Comparison of ENCODE assay signal across 9 cellular contexts in genomic region chr9:124779368-124780059, GRCh38. TPM values are rescaled to one million over a fixed set of nuclear protein-coding genes. Genes with fewer than 3 reads are reported as not detected.
DNase-seq lines count a peak whose midpoint lies in the region; ATAC-seq, FAIRE-seq and TF ChIP-seq lines count a peak whose summit lies in the region.
"Had no signal": no experiment of that assay in that cellular context is flagged by ENCODE, and none has a peak within 500 bp of the region (broad histone marks: within the 10 kb centered on the region; RNA-seq: fewer than 3 reads in every experiment).

No MANE protein-coding gene starts in this region.

- H2AFZ ChIP-seq in K562 (ENCODE audit: low read depth, low read length): peak overlapping the region; percentile 34; the same call in 1 of the 2 replicates

- POLR2A ChIA-PET in K562 (lab: Yijun Ruan, JAX): interaction anchor here (1.5 to 2.7 kb wide), 2 partner anchors 74 to 76 kb away, joined by 4 to 12 read pairs; partner anchors contain the start of gene WDR38

- no peaks in the 10 kb centered on the region for H3K79me2 ChIP-seq in K562 (ENCODE audit: control insufficient read depth, insufficient read depth, low read length)

- H3K4me1 ChIP-seq in K562 (replicated peaks in 1 of 2; ENCODE audit: control insufficient read depth in 2 of 2, insufficient read depth in 2 of 2, low read length in 2 of 2): peaks cover 0 to 18% of the 10 kb centered on the region in 2 experiments; a peak in 3 of 5 replicates
- H3K4me1 ChIP-seq in thyroid gland: peaks cover 57 to 62% of the 10 kb centered on the region in 2 donors

- CTCF ChIA-PET in K562 (lab: Yijun Ruan, JAX; ENCODE audit: low intra/inter-chr PET ratio): no interaction called here

- intact Hi-C loops in K562 (cut with micrococcal nuclease) (no loop called here), thyroid gland (cut with DNase I) (loop anchor here (5.0 to 10.0 kb wide), 2 partner anchors 58 to 465 kb away; partner anchors contain the start of gene HSPA5)

- TF ChIP-seq POLR2A in K562 (conservative IDR thresholded peaks at IDR 0.05) (no peak), thyroid gland (IDR thresholded peaks at IDR 0.05) (no peak)

- DNase-seq in NCI-H2227 (lab: John Stamatoyannopoulos, UW; ENCODE audit: unreplicated experiment): peak; percentile 17
- DNase-seq in NCI-H2227 treated with DMSO at 0.1 percent for 48 hours (lab: John Stamatoyannopoulos, UW): no peak
- DNase-seq in K562 (ENCODE audit: extremely low read depth in 1 of 4, low spot score in 3 of 4): no peak
- peak; percentile 88 for DNase-seq in islet precursor cell
- DNase-seq in thyroid gland: peak; percentile 78 to 81
- DNase-seq in NCI-H446 (lab: John Stamatoyannopoulos, UW): no peak
- DNase-seq: CD4-positive, CD25-positive, alpha-beta regulatory T cell had no signal

- no peak for FAIRE-seq in K562 (lab: Jason Lieb, UNC)

- no peaks in the 10 kb centered on the region for H3K9me1 ChIP-seq in K562 (ENCODE audit: control insufficient read depth, insufficient read depth, low read length)

- H3K4me2 ChIP-seq in K562 (ENCODE audit: insufficient read depth, low read length): no peak overlapping the region

- ATAC-seq in K562: peak; percentile 39; the same call in 2 of the 3 replicates
- no peak for ATAC-seq in HG03460 (IDR thresholded peaks at IDR 0.05; ENCODE audit: unreplicated experiment)
- ATAC-seq in GM21529 (IDR thresholded peaks at IDR 0.05; ENCODE audit: unreplicated experiment): no peak

- H3K27ac ChIP-seq in K562 (ENCODE audit: extremely low read depth, low read depth, low read length) (no peak overlapping the region), thyroid gland (peak overlapping the region; percentile 90 to 95 (median 95))

- TF ChIP-seq RAD21 in K562 (CRISPR knock-in tag; conservative IDR thresholded peaks at IDR 0.05 in 1 of 2, IDR thresholded peaks at IDR 0.05 in 1 of 2): no peak

- no peak for TF ChIP-seq EP300 in K562 (IDR thresholded peaks at IDR 0.05; ENCODE audit: low read length)

- H3K9me3 ChIP-seq in K562 (replicated peaks; ENCODE audit: control insufficient read depth, insufficient read depth, low read depth, low read length): no peaks in the 10 kb centered on the region
- H3K9me3 ChIP-seq in thyroid gland: no peaks in the 10 kb centered on the region

- BruUV-seq in K562 (replicated peaks; lab: Mats Ljungman, UMichigan): no TSS peak

- H3K27me3 ChIP-seq in K562 (ENCODE audit: control insufficient read depth in 2 of 2, insufficient read depth in 2 of 2, low read length in 2 of 2): 0 out of 5 replicates have a peak, but pooled peaks cover 0 to 4% of the 10 kb centered on the region in 2 experiments
- H3K27me3 ChIP-seq in thyroid gland: no peaks in the 10 kb centered on the region

- H3K9ac ChIP-seq in K562 (ENCODE audit: insufficient read depth in 1 of 2, low read depth in 2 of 2, low read length in 2 of 2): no peak overlapping the region

- 3% methylated on average over 6 of the region's 6 CpGs for WGBS in K562 (ENCODE audit: insufficient coverage, low coverage, missing lambda C conversion rate)
- 3 to 10% methylated on average over 6 of the region's 6 CpGs for WGBS in thyroid gland, 2 donors

- no peak overlapping the region for H3K4me3 ChIP-seq in K562
- H3K4me3 ChIP-seq in thyroid gland (replicated peaks in 1 of 3): no peak overlapping the region

- no peaks in the 10 kb centered on the region for H3K36me3 ChIP-seq in K562 (ENCODE audit: control insufficient read depth, insufficient read depth, low read length)
- H3K36me3 ChIP-seq in thyroid gland: no peaks in the 10 kb centered on the region

- no peaks in the 10 kb centered on the region for H4K20me1 ChIP-seq in K562 (replicated peaks; ENCODE audit: control insufficient read depth, insufficient read depth, low read length)

- TF ChIP-seq CTCF in K562 (IDR thresholded peaks at IDR 0.05 in 2 of 3, conservative IDR thresholded peaks at IDR 0.05 in 1 of 3; ENCODE audit: insufficient read depth in 2 of 3, low read depth in 1 of 3, low read length in 3 of 3) (no peak), thyroid gland (IDR thresholded peaks at IDR 0.05) (no peak)

- in situ Hi-C loops in K562 (cut with MboI): no loop called here

TF ChIP-seq in K562, 482 proteins besides CTCF, POLR2A, EP300 and RAD21:
- TF ChIP-seq VEZF1 (CRISPR knock-in tag; IDR thresholded peaks at IDR 0.05): 0 out of 2 replicates have a peak, but pooled peaks have one; percentile 19
- TF ChIP-seq TAF7 (tag; IDR thresholded peaks at IDR 0.05): no peak
- TF ChIP-seq KDM1A (IDR thresholded peaks at IDR 0.05): peak in 1 of 2 experiments; percentile 2; a peak in 1 of 4 replicates
- TF ChIP-seq SPI1 (IDR thresholded peaks at IDR 0.05; ENCODE audit: borderline replicate concordance, low read depth, low read length): no peak

RNA-seq across cellular contexts. Expression of gene OLFML2A, which starts 2.6 kb away (rescaled TPM):
- total RNA-seq in K562 (2011; cell fraction: chromatin; rRNA removed; ENCODE audit: low replicate concordance): not detected in 2 replicates
- total RNA-seq in K562 (2011; cell fraction: nucleolus; rRNA removed): not detected in 2 replicates
- total RNA-seq in K562 (2011; cell fraction: nucleoplasm; rRNA removed): not detected in 2 replicates
- total RNA-seq in K562 (2014; rRNA removed) (not detected in 2 replicates), K562 (2014; rRNA removed; fragmentation: Illumina TruSeq; extraction: Trizol) (not detected in 2 replicates), K562 (2015; rRNA removed; fragmentation: Illumina TruSeq; extraction: Trizol) (not detected in 2 replicates), K562 (2021) (0.09 and 0.16 TPM in 2 replicates), thyroid gland (10 to 100 TPM; 40.7 to 64.3 (median 50.2) TPM)
- polyA plus RNA-seq in K562 (2011; rRNA removed) (not detected in 2 replicates), K562 (2014; fragmentation: Illumina TruSeq; extraction: Trizol) (not detected in 2 replicates), K562 (2014; fragmentation: Nextera tagmentation; extraction: Ambion mirVana) (not detected), K562 (2014; rRNA removed) (not detected in 2 replicates)
- not detected in 2 replicates for polyA plus RNA-seq in K562 (2011; cell fraction: cytosol; rRNA removed)
- polyA plus RNA-seq in K562 (2011; cell fraction: nucleus; rRNA removed): 0.09 TPM in 1 of 2 replicates, not detected in the other
- 0.03 TPM in 1 of 2 replicates, not detected in the other for polyA plus RNA-seq in K562 (2012)
- polyA minus RNA-seq in K562 (2011; rRNA and poly(A)+ RNA removed): not detected in 2 replicates
- not detected in 2 replicates for polyA minus RNA-seq in K562 (2011; cell fraction: cytosol; rRNA and poly(A)+ RNA removed)
- polyA minus RNA-seq in K562 (2011; cell fraction: nucleus; rRNA and poly(A)+ RNA removed): not detected in 2 replicates
- total RNA-seq: CD4-positive, CD25-positive, alpha-beta regulatory T cell had no signal
- polyA plus RNA-seq: CD4-positive, CD25-positive, alpha-beta regulatory T cell had no signal

RNA-seq across cellular contexts. Expression of gene NR6A1, which starts 8.4 kb away (rescaled TPM):
- 38.8 and 43.3 TPM in 2 replicates for total RNA-seq in K562 (2011; cell fraction: chromatin; rRNA removed; ENCODE audit: low replicate concordance)
- total RNA-seq in K562 (2011; cell fraction: nucleolus; rRNA removed): 19.2 and 20.5 TPM in 2 replicates
- 26.0 and 37.2 TPM in 2 replicates for total RNA-seq in K562 (2011; cell fraction: nucleoplasm; rRNA removed)
- total RNA-seq in K562 (2014; rRNA removed) (23.0 and 34.5 TPM in 2 replicates), K562 (2014; rRNA removed; fragmentation: Illumina TruSeq; extraction: Trizol) (34.9 and 36.5 TPM in 2 replicates), K562 (2015; rRNA removed; fragmentation: Illumina TruSeq; extraction: Trizol) (36.5 and 38.7 TPM in 2 replicates), K562 (2021) (55.4 and 56.7 TPM in 2 replicates), thyroid gland (10 to 100 TPM; 15.3 to 25.0 (median 19.3) TPM)
- polyA plus RNA-seq in K562 (2011; rRNA removed) (32.7 and 36.6 TPM in 2 replicates), K562 (2014; fragmentation: Illumina TruSeq; extraction: Trizol) (24.5 and 28.3 TPM in 2 replicates), K562 (2014; fragmentation: Nextera tagmentation; extraction: Ambion mirVana) (10 to 100 TPM in 1 of 2 experiments, 1 to 10 TPM in 1; 9.7 to 17.7 TPM), K562 (2014; rRNA removed) (16.6 and 17.8 TPM in 2 replicates)
- 25.5 and 31.6 TPM in 2 replicates for polyA plus RNA-seq in K562 (2011; cell fraction: cytosol; rRNA removed)
- 24.6 and 25.2 TPM in 2 replicates for polyA plus RNA-seq in K562 (2011; cell fraction: nucleus; rRNA removed)
- 10.4 and 15.9 TPM in 2 replicates for polyA plus RNA-seq in K562 (2012)
- 84.3 and 92.2 TPM in 2 replicates for polyA minus RNA-seq in K562 (2011; rRNA and poly(A)+ RNA removed)
- 47.1 and 52.4 TPM in 2 replicates for polyA minus RNA-seq in K562 (2011; cell fraction: cytosol; rRNA and poly(A)+ RNA removed)
- 12.0 and 20.3 TPM in 2 replicates for polyA minus RNA-seq in K562 (2011; cell fraction: nucleus; rRNA and poly(A)+ RNA removed)
- polyA plus RNA-seq: CD4-positive, CD25-positive, alpha-beta regulatory T cell had no signal

Comparison
In these comparisons a context has a peak if more than half of its experiments do, and no peak if none do; other contexts are left out.
1. DNase-seq: peak in NCI-H2227 (single experiment), islet precursor cell (single experiment) and thyroid gland (2 of 2); none in NCI-H2227 treated with DMSO at 0.1 percent for 48 hours (single experiment), K562 (0 of 4) and NCI-H446 (0 of 2).
2. RNA of gene OLFML2A, which starts 2.6 kb away (total RNA-seq): 40.7 to 64.3 TPM in thyroid gland; 0.09 to 0.16 TPM in K562; every median in the first group is over 10 times any median in the second.